Comparison of ENCODE assay signal across 8 cellular contexts in genomic region chr12:6335451-6336078, GRCh38. TPM values are rescaled to one million over a fixed set of nuclear protein-coding genes. Genes with fewer than 3 reads are reported as not detected.
DNase-seq lines count a peak whose midpoint lies in the region; ATAC-seq and TF ChIP-seq lines count a peak whose summit lies in the region.

No MANE protein-coding gene starts in this region.

- H3K27ac Mint-ChIP-seq in glutamatergic neuron (ENCODE audit: unreplicated experiment) (no peak overlapping the region), progenitor cell of endocrine pancreas (no peak overlapping the region)

- peaks cover 9% of the 10 kb centered on the region for H3K27me3 Mint-ChIP-seq in glutamatergic neuron (ENCODE audit: unreplicated experiment)
- H3K27me3 Mint-ChIP-seq in progenitor cell of endocrine pancreas: no peaks in the 10 kb centered on the region

- ATAC-seq in HG02938 (IDR thresholded peaks at IDR 0.05; ENCODE audit: unreplicated experiment): peak; percentile 57

- H3K4me3 Mint-ChIP-seq in glutamatergic neuron (ENCODE audit: unreplicated experiment) (peak overlapping the region; percentile 35), progenitor cell of endocrine pancreas (ENCODE audit: low read depth) (peak overlapping the region; percentile 62)

- peaks cover 2% of the 10 kb centered on the region for H3K9me3 Mint-ChIP-seq in glutamatergic neuron (ENCODE audit: unreplicated experiment)
- H3K9me3 Mint-ChIP-seq in progenitor cell of endocrine pancreas (ENCODE audit: low read depth): no peaks in the 10 kb centered on the region

- H3K27ac ChIP-seq in urinary bladder (ENCODE audit: low read depth): peak overlapping the region; percentile 93

- H3K4me3 ChIP-seq in urinary bladder (ENCODE audit: low read depth, low read length): peak overlapping the region; percentile 25

- DNase-seq in NCI-H2227 (lab: John Stamatoyannopoulos, UW; ENCODE audit: unreplicated experiment) (peak; percentile 19), NCI-H2227 treated with DMSO at 0.1 percent for 48 hours (lab: John Stamatoyannopoulos, UW) (no peak), RKO (ENCODE audit: low spot score) (peak; percentile 93), activated gamma-delta T cell (lab: John Stamatoyannopoulos, UW) (peak; percentile 61), glutamatergic neuron (no peak), progenitor cell of endocrine pancreas (ENCODE audit: low spot score, unreplicated experiment) (no peak)

- peaks cover 2% of the 10 kb centered on the region for H3K4me1 ChIP-seq in urinary bladder (ENCODE audit: insufficient read depth)

- 2% methylated on average over 11 of the region's 11 CpGs for WGBS in urinary bladder

- H3K36me3 ChIP-seq in urinary bladder (ENCODE audit: insufficient read depth): no peaks in the 10 kb centered on the region

- H3K36me3 Mint-ChIP-seq in glutamatergic neuron (ENCODE audit: unreplicated experiment) (no peaks in the 10 kb centered on the region), progenitor cell of endocrine pancreas (ENCODE audit: insufficient read depth) (peaks cover 18% of the 10 kb centered on the region)

- no peak for TF ChIP-seq CTCF in glutamatergic neuron (IDR thresholded peaks at IDR 0.05; ENCODE audit: partially characterized antibody, unreplicated experiment)
- peak; percentile 47 for TF ChIP-seq CTCF in progenitor cell of endocrine pancreas (IDR thresholded peaks at IDR 0.05; ENCODE audit: unreplicated experiment)

- H3K4me1 Mint-ChIP-seq in glutamatergic neuron (ENCODE audit: low read depth, unreplicated experiment): peaks cover 16% of the 10 kb centered on the region
- peaks cover 27% of the 10 kb centered on the region for H3K4me1 Mint-ChIP-seq in progenitor cell of endocrine pancreas (ENCODE audit: low read depth)

RNA-seq across cellular contexts. Expression of gene TNFRSF1A, which starts 6.3 kb away (rescaled TPM):
- total RNA-seq in glutamatergic neuron (ENCODE audit: unreplicated experiment) (7.4 TPM), progenitor cell of endocrine pancreas (67.5 and 68.8 TPM in 2 replicates), urinary bladder (56.1 TPM)
- 223 TPM for polyA plus RNA-seq in urinary bladder

RNA-seq across cellular contexts. Expression of gene PLEKHG6, which starts 25.1 kb away (rescaled TPM):
- total RNA-seq in glutamatergic neuron (ENCODE audit: unreplicated experiment) (not detected), progenitor cell of endocrine pancreas (40.5 and 44.0 TPM in 2 replicates), urinary bladder (6.2 TPM)
- 9.6 TPM for polyA plus RNA-seq in urinary bladder

RNA-seq across cellular contexts. Expression of gene SCNN1A, which starts 39.8 kb away (rescaled TPM):
- total RNA-seq in glutamatergic neuron (ENCODE audit: unreplicated experiment): 0.74 TPM
- 14.3 and 23.1 TPM in 2 replicates for total RNA-seq in progenitor cell of endocrine pancreas
- total RNA-seq in urinary bladder: 5.7 TPM
- polyA plus RNA-seq in urinary bladder: 10.4 TPM

RNA-seq across cellular contexts. Expression of gene LTBR, which starts 48.4 kb away (rescaled TPM):
- total RNA-seq in glutamatergic neuron (ENCODE audit: unreplicated experiment) (not detected), progenitor cell of endocrine pancreas (17.8 and 18.3 TPM in 2 replicates), urinary bladder (29.6 TPM)
- 126 TPM for polyA plus RNA-seq in urinary bladder

Comparison
In these comparisons a context has a peak if more than half of its experiments do, and no peak if none do; other contexts are left out.
1. DNase-seq: peak in NCI-H2227 (single experiment), RKO (single experiment) and activated gamma-delta T cell (single experiment); none in NCI-H2227 treated with DMSO at 0.1 percent for 48 hours (single experiment), glutamatergic neuron (single experiment) and progenitor cell of endocrine pancreas (single experiment).